Comparison of ENCODE assay signal across 26 cellular contexts in the genomic region with DNA sequence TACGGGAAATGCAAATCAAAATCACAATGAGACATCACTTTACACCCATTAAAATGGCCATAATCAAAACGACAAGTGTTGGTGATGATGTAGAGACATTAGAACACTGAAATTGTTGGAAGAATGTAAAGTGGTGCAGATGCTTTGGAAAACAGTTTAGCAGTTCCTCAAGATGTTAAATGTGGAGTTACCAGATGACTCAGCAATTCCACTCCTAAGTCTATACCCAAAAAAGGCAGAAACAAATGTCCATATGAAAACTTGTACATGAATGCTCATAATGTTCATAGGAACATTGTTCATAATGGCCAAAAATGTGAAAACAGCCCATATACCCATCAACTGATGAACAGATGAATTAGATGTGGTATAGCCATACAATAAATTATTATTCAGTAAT.
"Had no signal": no experiment of that assay in that cellular context is flagged by ENCODE, and none has a peak within 500 bp of the region (broad histone marks: within the 10 kb centered on the region; RNA-seq: fewer than 3 reads in every experiment).

No MANE protein-coding gene starts in this region.

- H3K9ac ChIP-seq: parathyroid adenoma had no signal

- H2AFZ ChIP-seq: parathyroid adenoma had no signal

- H3K4me3 Mint-ChIP-seq: effector memory CD8-positive, alpha-beta T cell; mesothelial cell of epicardium; naive B cell; natural killer cell treated with Interleukin-12 subunit alpha and Interleukin-12 subunit beta and Interleukin-15 and Interleukin-18, amount 100 ng/mL, for 72 hours; neural crest cell; stimulated activated memory B cell treated with anti-CD40 and anti-IgM and Interleukin-4, amounts not matched to agents 10 μg/mL and 1 μg/mL and 100 μg/mL, for 72 hours; type B pancreatic cell had no signal

- H3K9me3 Mint-ChIP-seq: type B pancreatic cell had no signal

- H3K4me1 ChIP-seq: gastrocnemius medialis, parathyroid adenoma, prostate gland, right atrium auricular region, sigmoid colon, spleen, testis, tibial artery had no signal

- FAIRE-seq: endometrium, kidney had no signal

- H3K36me3 Mint-ChIP-seq: mesothelial cell of epicardium; stimulated activated memory B cell treated with anti-CD40 and anti-IgM and Interleukin-4, amounts not matched to agents 10 μg/mL and 1 μg/mL and 100 μg/mL, for 72 hours; type B pancreatic cell had no signal

- H3K4me3 ChIP-seq: gastrocnemius medialis, mucosa of descending colon, prostate gland, right atrium auricular region, sigmoid colon, skin epidermis, spleen, testis, tibial artery had no signal

- ATAC-seq: effector memory CD8-positive, alpha-beta T cell; gastrocnemius medialis; left lobe of liver; mucosa of descending colon; natural killer cell treated with Interleukin-12 subunit alpha and Interleukin-12 subunit beta and Interleukin-15 and Interleukin-18, amount 100 ng/mL, for 72 hours; stimulated activated memory B cell treated with anti-CD40 and anti-IgM and Interleukin-4, amounts not matched to agents 10 μg/mL and 1 μg/mL and 100 μg/mL, for 72 hours; stimulated activated naive CD8-positive, alpha-beta T cell treated with anti-CD3 and anti-CD28 coated beads, Interleukin-15, Interleukin-2, amounts not matched to agents 100 U/mL and 50 U/mL, for 24 hours had no signal

- H3K36me3 ChIP-seq: gastrocnemius medialis, prostate gland, right atrium auricular region, sigmoid colon, spleen, tibial artery had no signal

- H3K27ac ChIP-seq: gastrocnemius medialis, parathyroid adenoma, prostate gland, right atrium auricular region, sigmoid colon, skin epidermis, spleen, testis, tibial artery had no signal

- H3K4me1 Mint-ChIP-seq: mesothelial cell of epicardium; naive B cell; neural crest cell; stimulated activated memory B cell treated with anti-CD40 and anti-IgM and Interleukin-4, amounts not matched to agents 10 μg/mL and 1 μg/mL and 100 μg/mL, for 72 hours had no signal

- H3K27me3 Mint-ChIP-seq: type B pancreatic cell had no signal

- H3K27ac Mint-ChIP-seq: effector memory CD8-positive, alpha-beta T cell; mesothelial cell of epicardium; naive B cell; natural killer cell treated with Interleukin-12 subunit alpha and Interleukin-12 subunit beta and Interleukin-15 and Interleukin-18, amount 100 ng/mL, for 72 hours; stimulated activated memory B cell treated with anti-CD40 and anti-IgM and Interleukin-4, amounts not matched to agents 10 μg/mL and 1 μg/mL and 100 μg/mL, for 72 hours; type B pancreatic cell had no signal

- DNase-seq: cortex of kidney; effector memory CD8-positive, alpha-beta T cell; gastrocnemius medialis; head of caudate nucleus; kidney; mesenchymal stem cell; mucosa of descending colon; naive B cell; sigmoid colon; spleen; stimulated activated CD4-positive, alpha-beta T cell treated with anti-CD3 and anti-CD28 coated beads, Interleukin-4, amount 100 ng/mL, for 4 hours; stimulated activated naive CD8-positive, alpha-beta T cell treated with anti-CD3 and anti-CD28 coated beads, Interleukin-15, Interleukin-2, amounts not matched to agents 100 U/mL and 50 U/mL, for 24 hours; substantia nigra; testis; tibial artery had no signal

- H3K27me3 ChIP-seq: gastrocnemius medialis, right atrium auricular region, sigmoid colon, spleen, testis, tibial artery had no signal

- H3K9me3 ChIP-seq: gastrocnemius medialis, mucosa of descending colon, prostate gland, testis, tibial artery had no signal
